ENCODE assay signal across 4 cellular contexts in the genomic region with DNA sequence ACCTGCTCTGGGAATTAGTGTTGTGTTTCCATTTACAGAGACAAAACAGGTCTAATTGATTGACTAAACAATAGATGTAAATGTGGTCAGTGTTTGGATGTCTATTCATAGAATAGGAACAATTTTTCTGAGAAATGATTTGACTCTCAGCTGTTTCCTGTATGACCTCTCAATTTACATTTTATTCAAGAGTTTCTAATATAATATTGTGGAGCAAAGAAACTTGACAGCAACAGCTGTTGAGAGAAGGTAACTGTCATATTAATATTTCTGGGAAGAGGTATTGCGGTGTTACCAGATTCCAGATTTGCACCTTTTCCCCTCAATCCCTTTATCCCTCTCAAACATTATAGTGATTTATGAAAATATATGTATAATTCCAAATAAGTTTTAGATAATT. TPM values are rescaled to one million over a fixed set of nuclear protein-coding genes. Genes with fewer than 3 reads are reported as not detected.
"Had no signal": no experiment of that assay in that cellular context is flagged by ENCODE, and none has a peak within 500 bp of the region (broad histone marks: within the 10 kb centered on the region; RNA-seq: fewer than 3 reads in every experiment).

No MANE protein-coding gene starts in this region.

- H3K4me2 ChIP-seq: GM23338 had no signal

- H3K4me3 ChIP-seq: GM23338 had no signal

- DNase-seq: H9, HCEC 1CT, KBM-7 had no signal

RNA-seq across cellular contexts. Expression of a gene that starts 3.7 kb away (rescaled TPM):
- total RNA-seq: H9 had no signal
